In genomic region chr15:91866971-91867372, GRCh38 we compare ENCODE assay signal across 8 cellular contexts. TPM values are rescaled to one million over a fixed set of nuclear protein-coding genes. Genes with fewer than 3 reads are reported as not detected.
DNase-seq lines count a peak whose midpoint lies in the region; ATAC-seq and TF ChIP-seq lines count a peak whose summit lies in the region.

No MANE protein-coding gene starts in this region.

- H3K4me3 ChIP-seq in lung (no peak overlapping the region), aorta (ENCODE audit: low read length in 2 of 2) (no peak overlapping the region)

- WGBS in lung, 2 donors: 40 to 70% methylated on average over 8 of the region's 8 CpGs
- WGBS in aorta, 2 donors: 7 to 8% methylated on average over 8 of the region's 8 CpGs

- H3K27me3 ChIP-seq in lung (ENCODE audit: control insufficient read depth, insufficient read depth) (no peaks in the 10 kb centered on the region), aorta (ENCODE audit: control insufficient read depth in 1 of 2, insufficient read depth in 2 of 2, low read length in 1 of 2) (no peaks in the 10 kb centered on the region)

- no peak overlapping the region for H3K27ac Mint-ChIP-seq in activated naive CD8-positive, alpha-beta T cell
- H3K27ac Mint-ChIP-seq in activated naive CD8-positive, alpha-beta T cell treated with anti-CD3 and anti-CD28 coated beads, Interleukin-2, amount 50 U/mL, for 24 hours: no peak overlapping the region
- peak overlapping the region; percentile 4 to 87 (median 47) for H3K27ac Mint-ChIP-seq in brain

- DNase-seq in activated naive CD8-positive, alpha-beta T cell treated with anti-CD3 and anti-CD28 coated beads, Interleukin-2, amount 50 U/mL, for 24 hours: no peak
- DNase-seq in lung (ENCODE audit: low spot score): peak; percentile 90
- peak; percentile 71 to 81 for DNase-seq in aorta
- no peak for DNase-seq in activated CD4-positive, CD25-positive, alpha-beta regulatory T cell (lab: John Stamatoyannopoulos, UW)
- no peak for DNase-seq in NCI-H1092 treated with DMSO at 0.1 percent for 48 hours (lab: John Stamatoyannopoulos, UW)
- DNase-seq in D341Med (ENCODE audit: low spot score): no peak

- H3K36me3 Mint-ChIP-seq in activated naive CD8-positive, alpha-beta T cell: no peaks in the 10 kb centered on the region
- H3K36me3 Mint-ChIP-seq in activated naive CD8-positive, alpha-beta T cell treated with anti-CD3 and anti-CD28 coated beads, Interleukin-2, amount 50 U/mL, for 24 hours (ENCODE audit: low read depth): no peaks in the 10 kb centered on the region
- no peaks in the 10 kb centered on the region for H3K36me3 Mint-ChIP-seq in brain

- TF ChIP-seq CTCF in brain (conservative IDR thresholded peaks at IDR 0.05) (no peak), lung (IDR thresholded peaks at IDR 0.05; ENCODE audit: control extremely low read depth, extremely low read depth) (no peak)

- no peaks in the 10 kb centered on the region for H3K27me3 Mint-ChIP-seq in activated naive CD8-positive, alpha-beta T cell
- peaks cover 8% of the 10 kb centered on the region for H3K27me3 Mint-ChIP-seq in activated naive CD8-positive, alpha-beta T cell treated with anti-CD3 and anti-CD28 coated beads, Interleukin-2, amount 50 U/mL, for 24 hours
- peaks cover 6% of the 10 kb centered on the region for H3K27me3 Mint-ChIP-seq in brain

- H3K4me1 ChIP-seq in lung (ENCODE audit: control insufficient read depth in 2 of 2, insufficient read depth in 2 of 2, low read length in 2 of 2) (peaks cover 17 to 23% of the 10 kb centered on the region in 2 donors), aorta (ENCODE audit: control insufficient read depth in 1 of 2, insufficient read depth in 2 of 2, low read length in 2 of 2) (peaks cover 3 to 5% of the 10 kb centered on the region in 2 donors)

- H3K4me1 Mint-ChIP-seq in activated naive CD8-positive, alpha-beta T cell (ENCODE audit: low read depth): peaks cover 81% of the 10 kb centered on the region
- peaks cover 70% of the 10 kb centered on the region for H3K4me1 Mint-ChIP-seq in activated naive CD8-positive, alpha-beta T cell treated with anti-CD3 and anti-CD28 coated beads, Interleukin-2, amount 50 U/mL, for 24 hours
- peaks cover 52% of the 10 kb centered on the region for H3K4me1 Mint-ChIP-seq in brain

- H3K9me3 ChIP-seq in lung (ENCODE audit: control insufficient read depth in 2 of 2, insufficient read depth in 1 of 2, low read length in 1 of 2) (no peaks in the 10 kb centered on the region), aorta (ENCODE audit: control insufficient read depth, low read length) (no peaks in the 10 kb centered on the region)

- peak overlapping the region; percentile 52 for H3K4me3 Mint-ChIP-seq in activated naive CD8-positive, alpha-beta T cell
- H3K4me3 Mint-ChIP-seq in activated naive CD8-positive, alpha-beta T cell treated with anti-CD3 and anti-CD28 coated beads, Interleukin-2, amount 50 U/mL, for 24 hours: no peak overlapping the region
- peak overlapping the region in 2 of 5 experiments; percentile 20 to 51 for H3K4me3 Mint-ChIP-seq in brain

- ATAC-seq in activated naive CD8-positive, alpha-beta T cell treated with anti-CD3 and anti-CD28 coated beads, Interleukin-2, amount 50 U/mL, for 24 hours: no peak
- peak; percentile 71 for ATAC-seq in lung (ENCODE audit: insufficient read depth, low FRiP score)
- peak; percentile 87 for ATAC-seq in aorta (ENCODE audit: low FRiP score)

- intact Hi-C loops in aorta (cut with DNase I): loop anchor here (5.0 kb wide), 3 partner anchors 50 to 115 kb away; no protein-coding TSS in a partner anchor

- H3K27ac ChIP-seq in lung (ENCODE audit: low read depth in 1 of 2, low read length in 1 of 2) (peak overlapping the region; percentile 77 to 94), aorta (ENCODE audit: low read depth in 1 of 2, low read length in 2 of 2) (peak overlapping the region; percentile 10 to 78)

- no peaks in the 10 kb centered on the region for H3K36me3 ChIP-seq in lung (ENCODE audit: control insufficient read depth in 2 of 2, insufficient read depth in 2 of 2, low read length in 2 of 2)
- H3K36me3 ChIP-seq in aorta (ENCODE audit: control insufficient read depth in 1 of 2, insufficient read depth in 2 of 2, low read length in 1 of 2): no peaks in the 10 kb centered on the region

- H3K9me3 Mint-ChIP-seq in activated naive CD8-positive, alpha-beta T cell (ENCODE audit: low read depth): no peaks in the 10 kb centered on the region
- H3K9me3 Mint-ChIP-seq in activated naive CD8-positive, alpha-beta T cell treated with anti-CD3 and anti-CD28 coated beads, Interleukin-2, amount 50 U/mL, for 24 hours: no peaks in the 10 kb centered on the region
- peaks cover 4 to 16% (median 6%) of the 10 kb centered on the region in 5 experiments for H3K9me3 Mint-ChIP-seq in brain

RNA-seq across cellular contexts. Expression of gene SLCO3A1, which starts 13.5 kb away (rescaled TPM):
- polyA plus RNA-seq in brain (ENCODE audit: insufficient read depth, low read depth, low replicate concordance) (43.3 TPM), lung (10 to 100 TPM; 26.0 to 41.0 TPM), aorta (10 to 100 TPM in 1 of 2 donors, 1 to 10 TPM in 1; 9.6 to 29.1 TPM)
- total RNA-seq in lung (10 to 100 TPM; 20.5 to 56.3 TPM), aorta (10 to 100 TPM; 39.7 to 60.7 TPM)

Comparison
In these comparisons a context has a peak if more than half of its experiments do, and no peak if none do; other contexts are left out.
1. H3K27ac Mint-ChIP-seq: peak in brain (5 of 5); none in activated naive CD8-positive, alpha-beta T cell (single experiment) and activated naive CD8-positive, alpha-beta T cell treated with anti-CD3 and anti-CD28 coated beads, Interleukin-2, amount 50 U/mL, for 24 hours (single experiment).
2. DNase-seq: peak in lung (single experiment) and aorta (2 of 2); none in activated naive CD8-positive, alpha-beta T cell treated with anti-CD3 and anti-CD28 coated beads, Interleukin-2, amount 50 U/mL, for 24 hours (single experiment), activated CD4-positive, CD25-positive, alpha-beta regulatory T cell (0 of 4), NCI-H1092 treated with DMSO at 0.1 percent for 48 hours (single experiment) and D341Med (single experiment).